ENCODE assay signal across 20 cellular contexts in the genomic region with DNA sequence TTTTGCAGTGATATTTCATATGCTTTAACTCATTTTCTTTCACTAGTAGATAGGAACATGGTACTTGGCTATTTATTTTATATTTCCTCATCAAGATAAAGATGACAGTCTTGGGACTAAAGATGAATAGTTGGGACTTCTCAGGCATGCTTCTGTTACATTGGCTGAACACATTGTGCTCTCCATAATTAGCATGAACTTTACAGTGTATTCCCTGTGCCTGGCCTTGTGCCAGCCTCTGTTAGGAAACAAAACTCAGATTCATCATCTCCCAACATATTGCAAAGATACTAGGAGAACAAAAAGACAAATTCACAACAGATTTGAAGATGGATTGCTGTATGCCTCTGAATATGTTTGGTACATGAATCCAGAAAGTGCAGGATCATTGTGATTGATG. TPM values are rescaled to one million over a fixed set of nuclear protein-coding genes. Genes with fewer than 3 reads are reported as not detected.
"Had no signal": no experiment of that assay in that cellular context is flagged by ENCODE, and none has a peak within 500 bp of the region (broad histone marks: within the 10 kb centered on the region; RNA-seq: fewer than 3 reads in every experiment).

No MANE protein-coding gene starts in this region.

- DNase-seq: activated B cell treated with CpG ODN at 0.5 μM for 24 hours; activated CD4-positive, alpha-beta memory T cell treated with anti-CD3 and anti-CD28 coated beads for 36 hours; activated CD4-positive, alpha-beta T cell treated with anti-CD3 and anti-CD28 coated beads for 4 hours; activated naive CD4-positive, alpha-beta T cell; activated naive CD8-positive, alpha-beta T cell treated with anti-CD3 and anti-CD28 coated beads, Interleukin-2, amount 10 ng/mL, durations not matched to agents 7 days and 5 days; activated T-cell treated with anti-CD3 and anti-CD28 coated beads, Interleukin-2, amount 50 U/mL, for 1 hour; effector memory CD8-positive, alpha-beta T cell; lower lobe of right lung; midbrain; nephron progenitor cell; occipital lobe; stimulated activated CD4-positive, alpha-beta T cell treated with anti-CD3 and anti-CD28 coated beads, Interleukin-2, amount 100 ng/mL, for 24 hours had no signal

- FAIRE-seq: astrocyte, keratinocyte, TTC549 had no signal

- H3K27me3 ChIP-seq: breast epithelium, right atrium auricular region, suprapubic skin had no signal

- ATAC-seq: activated T-helper 17 cell treated with anti-CD3 and anti-CD28 coated beads, Interleukin-2, amount 50 U/mL, for 72 hours; effector memory CD8-positive, alpha-beta T cell; lower lobe of right lung had no signal

- H3K27ac ChIP-seq: breast epithelium, lower lobe of right lung, right atrium auricular region, suprapubic skin had no signal

- H3K36me3 ChIP-seq: breast epithelium, lower lobe of right lung, right atrium auricular region, suprapubic skin had no signal

- H3K4me1 ChIP-seq: breast epithelium, lower lobe of right lung, right atrium auricular region, suprapubic skin had no signal

- H3K4me3 ChIP-seq: breast epithelium, lower lobe of right lung, right atrium auricular region, suprapubic skin had no signal

- H3K9me3 ChIP-seq: breast epithelium, lower lobe of right lung, right atrium auricular region, suprapubic skin had no signal

RNA-seq across cellular contexts. Expression of gene GRIA2, which starts 26.4 kb away (rescaled TPM):
- total RNA-seq: activated B cell treated with CpG ODN at 0.5 μM for 24 hours; activated CD4-positive, alpha-beta memory T cell treated with anti-CD3 and anti-CD28 coated beads for 36 hours; activated naive CD8-positive, alpha-beta T cell treated with anti-CD3 and anti-CD28 coated beads, Interleukin-2, amount 10 ng/mL, durations not matched to agents 7 days and 5 days; activated T-helper 17 cell treated with anti-CD3 and anti-CD28 coated beads, Interleukin-2, amount 50 U/mL, for 72 hours; astrocyte; fibroblast of villous mesenchyme; lower lobe of right lung; right atrium auricular region had no signal
- polyA plus RNA-seq: keratinocyte had no signal
